Comparison of ENCODE assay signal across 1 cellular context in genomic region chr5:15993334-15993733, GRCh38.
TF ChIP-seq lines count a peak whose summit lies in the region.

No MANE protein-coding gene starts in this region.

TF ChIP-seq in SK-N-SH, 30 proteins besides CTCF, POLR2A, EP300 and RAD21 (continued from another document):
- TF ChIP-seq REST (IDR thresholded peaks at IDR 0.05; ENCODE audit: low read depth, low read length) (no peak), SMC3 (IDR thresholded peaks at IDR 0.05; ENCODE audit: low read depth, low read length) (no peak), PBX3 (IDR thresholded peaks at IDR 0.05) (no peak; the same call in 1 of the 2 replicates), JUND (IDR thresholded peaks at IDR 0.05) (no peak)
